Comparison of ENCODE assay signal across 15 cellular contexts in the genomic region with DNA sequence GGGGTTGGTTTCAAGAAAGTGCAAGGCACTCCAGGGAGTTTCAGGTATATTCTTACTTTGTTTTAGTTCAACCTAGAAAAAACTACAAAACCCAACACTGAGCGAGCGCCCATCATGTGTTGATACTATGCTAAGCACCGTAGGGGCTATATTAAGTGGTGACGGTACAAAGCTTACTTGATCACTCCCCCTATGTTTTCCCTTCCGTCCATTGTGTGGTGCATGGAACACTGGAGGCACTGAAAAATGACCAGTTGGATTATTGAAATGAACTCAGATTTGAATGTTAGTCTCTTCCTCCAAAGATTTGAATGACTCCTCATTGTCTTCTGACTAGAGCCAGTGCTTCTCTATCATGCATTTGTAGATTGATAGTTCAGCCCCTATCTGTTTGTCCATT. TPM values are rescaled to one million over a fixed set of nuclear protein-coding genes. Genes with fewer than 3 reads are reported as not detected.
DNase-seq lines count a peak whose midpoint lies in the region; ATAC-seq, FAIRE-seq and TF ChIP-seq lines count a peak whose summit lies in the region.
"Had no signal": no experiment of that assay in that cellular context is flagged by ENCODE, and none has a peak within 500 bp of the region (broad histone marks: within the 10 kb centered on the region; RNA-seq: fewer than 3 reads in every experiment).

No MANE protein-coding gene starts in this region.

- POLR2A ChIA-PET in activated CD8-positive, alpha-beta T cell treated with anti-CD3 and anti-CD28 coated beads for 36 hours (lab: Charles Lee): no interaction called here

- peaks cover 19 to 25% of the 10 kb centered on the region in 2 donors for H3K4me1 ChIP-seq in lung (ENCODE audit: control insufficient read depth in 2 of 2, insufficient read depth in 2 of 2, low read length in 2 of 2)
- H3K4me1 ChIP-seq in stomach smooth muscle (ENCODE audit: control insufficient read depth, insufficient read depth, low read length): peaks cover 54% of the 10 kb centered on the region

- no peak overlapping the region for H3K27ac Mint-ChIP-seq in activated CD8-positive, alpha-beta T cell treated with anti-CD3 and anti-CD28 coated beads for 36 hours
- H3K27ac Mint-ChIP-seq: H9 had no signal

- TF ChIP-seq CTCF in lung (IDR thresholded peaks at IDR 0.05; ENCODE audit: control extremely low read depth, extremely low read depth): no peak
- TF ChIP-seq CTCF in activated CD8-positive, alpha-beta T cell treated with anti-CD3 and anti-CD28 coated beads for 36 hours (IDR thresholded peaks at IDR 0.05): no peak

- H3K27me3 ChIP-seq in lung (ENCODE audit: control insufficient read depth, insufficient read depth): no peaks in the 10 kb centered on the region
- H3K27me3 ChIP-seq in stomach smooth muscle (ENCODE audit: control insufficient read depth in 1 of 2, insufficient read depth in 2 of 2, low read length in 2 of 2): no peaks in the 10 kb centered on the region
- H3K27me3 ChIP-seq: Peyer's patch had no signal

- 78 to 87% methylated on average over 5 of the region's 5 CpGs for WGBS in lung, 2 donors

- H3K27ac ChIP-seq in lung (ENCODE audit: low read depth in 1 of 2, low read length in 1 of 2) (peak overlapping the region; percentile 66 to 99), stomach smooth muscle (ENCODE audit: low read length) (peak overlapping the region; percentile 84)

- no peaks in the 10 kb centered on the region for H3K4me1 Mint-ChIP-seq in activated CD8-positive, alpha-beta T cell treated with anti-CD3 and anti-CD28 coated beads for 36 hours (ENCODE audit: low read depth)

- no peaks in the 10 kb centered on the region for H3K36me3 Mint-ChIP-seq in activated CD8-positive, alpha-beta T cell treated with anti-CD3 and anti-CD28 coated beads for 36 hours (ENCODE audit: low read depth)

- FAIRE-seq in HTR-8/SVneo (lab: Jason Lieb, UNC): no peak
- FAIRE-seq: GM12878, GM18507 had no signal

- DNase-seq in NCI-H526 (lab: John Stamatoyannopoulos, UW) (peak; percentile 37 to 57), dermis blood vessel endothelial cell (peak; percentile 70), lung (ENCODE audit: low spot score) (no peak), NCI-H1048 (lab: John Stamatoyannopoulos, UW) (no peak), HTR-8/SVneo (ENCODE audit: insufficient read length, low spot score) (no peak)
- no peak for DNase-seq in activated CD8-positive, alpha-beta T cell treated with anti-CD3 and anti-CD28 coated beads for 36 hours
- DNase-seq: AML-193, H9, Karpas-422, NCI-H187 treated with DMSO at 0.1 percent for 48 hours, NCI-H446 treated with DMSO at 0.1 percent for 48 hours, Peyer's patch had no signal

- no peak overlapping the region for H3K4me3 Mint-ChIP-seq in activated CD8-positive, alpha-beta T cell treated with anti-CD3 and anti-CD28 coated beads for 36 hours
- H3K4me3 Mint-ChIP-seq: H9 had no signal

- H3K27me3 Mint-ChIP-seq in activated CD8-positive, alpha-beta T cell treated with anti-CD3 and anti-CD28 coated beads for 36 hours: peaks cover 7% of the 10 kb centered on the region

- CTCF ChIA-PET in activated CD8-positive, alpha-beta T cell treated with anti-CD3 and anti-CD28 coated beads for 36 hours (lab: Charles Lee): no interaction called here

- intact Hi-C loops in activated CD8-positive, alpha-beta T cell treated with anti-CD3 and anti-CD28 coated beads for 36 hours (cut with micrococcal nuclease): no loop called here

- H3K9me3 ChIP-seq in lung (ENCODE audit: control insufficient read depth in 2 of 2, insufficient read depth in 1 of 2, low read length in 1 of 2) (no peaks in the 10 kb centered on the region), stomach smooth muscle (ENCODE audit: control insufficient read depth in 2 of 2, low read length in 2 of 2) (no peaks in the 10 kb centered on the region)
- H3K9me3 ChIP-seq: Peyer's patch had no signal

- H3K36me3 ChIP-seq in lung (ENCODE audit: control insufficient read depth in 2 of 2, insufficient read depth in 2 of 2, low read length in 2 of 2): no peaks in the 10 kb centered on the region
- H3K36me3 ChIP-seq in stomach smooth muscle (ENCODE audit: control insufficient read depth in 2 of 2, insufficient read depth in 2 of 2, low read length in 2 of 2): no peaks in the 10 kb centered on the region
- H3K36me3 ChIP-seq: Peyer's patch had no signal

- H3K4me3 ChIP-seq in lung (no peak overlapping the region), stomach smooth muscle (ENCODE audit: low read length in 2 of 2) (no peak overlapping the region)
- H3K4me3 ChIP-seq: GM12878 had no signal

- H3K9me3 Mint-ChIP-seq in activated CD8-positive, alpha-beta T cell treated with anti-CD3 and anti-CD28 coated beads for 36 hours: no peaks in the 10 kb centered on the region
- H3K9me3 Mint-ChIP-seq: H9 had no signal

- no peak for ATAC-seq in lung (ENCODE audit: insufficient read depth, low FRiP score)
- ATAC-seq in activated CD8-positive, alpha-beta T cell treated with anti-CD3 and anti-CD28 coated beads for 36 hours: no peak
- ATAC-seq: GM12878 had no signal

- no peak overlapping the region for H3K9ac ChIP-seq in stomach smooth muscle (ENCODE audit: low read length in 2 of 2)

RNA-seq across cellular contexts. Expression of gene MYZAP, which starts 6.6 kb away (rescaled TPM):
- 82.5 and 94.7 TPM in 2 replicates for total RNA-seq in dermis blood vessel endothelial cell
- 10 to 100 TPM in 1 of 2 donors, 1 to 10 TPM in 1; 6.9 to 36.9 TPM for total RNA-seq in lung
- polyA plus RNA-seq in lung: 10 to 100 TPM in 1 of 2 donors, 1 to 10 TPM in 1; 9.0 to 14.2 TPM
- total RNA-seq in activated CD8-positive, alpha-beta T cell treated with anti-CD3 and anti-CD28 coated beads for 36 hours: not detected
- total RNA-seq: GM12878 had no signal
- polyA plus RNA-seq: GM12878 had no signal

Comparison
In these comparisons a context has a peak if more than half of its experiments do, and no peak if none do; other contexts are left out.
1. DNase-seq: peak in NCI-H526 (2 of 2) and dermis blood vessel endothelial cell (single experiment); none in lung (single experiment), activated CD8-positive, alpha-beta T cell treated with anti-CD3 and anti-CD28 coated beads for 36 hours (single experiment), NCI-H1048 (single experiment) and HTR-8/SVneo (single experiment).
2. RNA of gene MYZAP, which starts 6.6 kb away (total RNA-seq): 82.5 to 94.7 TPM in dermis blood vessel endothelial cell and 6.9 to 36.9 TPM in lung; not detected in activated CD8-positive, alpha-beta T cell treated with anti-CD3 and anti-CD28 coated beads for 36 hours; every median in the first group is over 4 times any median in the second.